Comparison of ENCODE assay signal across 1 cellular context in genomic region chr15:44729394-44729913, GRCh38.
TF ChIP-seq lines count a peak whose summit lies in the region.

No MANE protein-coding gene starts in this region.

TF ChIP-seq in HepG2, 621 proteins besides CTCF, POLR2A, EP300 and RAD21 (continued from another document and continues in another):
- no peak for TF ChIP-seq AKNA (CRISPR knock-in tag; IDR thresholded peaks at IDR 0.05; ENCODE audit: borderline replicate concordance)
- no peak for TF ChIP-seq POLR2AphosphoS2 (IDR thresholded peaks at IDR 0.05; ENCODE audit: low read depth, low read length)
- no peak for TF ChIP-seq ZNF207 (IDR thresholded peaks at IDR 0.05; ENCODE audit: borderline replicate concordance)
- no peak for TF ChIP-seq PPARG (CRISPR knock-in tag; conservative IDR thresholded peaks at IDR 0.05)
- no peak for TF ChIP-seq ERF (CRISPR knock-in tag; IDR thresholded peaks at IDR 0.05)
- TF ChIP-seq ZMYM4 (CRISPR knock-in tag; IDR thresholded peaks at IDR 0.05), result peak; percentile 4; the same call in 1 of the 2 replicates
- TF ChIP-seq BRD4 (CRISPR knock-in tag; IDR thresholded peaks at IDR 0.05), result no peak
- 0 out of 2 replicates have a peak, but pooled peaks have one; percentile 7 for TF ChIP-seq ZC3H4 (CRISPR knock-in tag; IDR thresholded peaks at IDR 0.05; ENCODE audit: borderline replicate concordance)
- TF ChIP-seq FOXP4 (CRISPR knock-in tag; IDR thresholded peaks at IDR 0.05), result no peak
- no peak for TF ChIP-seq FIP1L1 (IDR thresholded peaks at IDR 0.05; ENCODE audit: borderline replicate concordance, insufficient read depth, low read depth, low read length)
- TF ChIP-seq KLF9 (CRISPR knock-in tag; IDR thresholded peaks at IDR 0.05; ENCODE audit: low read depth), result no peak
- TF ChIP-seq HMG20B (CRISPR knock-in tag; conservative IDR thresholded peaks at IDR 0.05), result no peak
- no peak for TF ChIP-seq SNRNP70 (IDR thresholded peaks at IDR 0.05; ENCODE audit: low read depth, low read length)
- no peak for TF ChIP-seq THAP8 (CRISPR knock-in tag; IDR thresholded peaks at IDR 0.05; ENCODE audit: borderline replicate concordance)
- no peak for TF ChIP-seq ZNF407 (CRISPR knock-in tag; IDR thresholded peaks at IDR 0.05; ENCODE audit: not compliant biosample characterization)
- TF ChIP-seq HOMEZ (CRISPR knock-in tag; IDR thresholded peaks at IDR 0.05; ENCODE audit: low read depth), result no peak
- no peak for TF ChIP-seq SP4 (CRISPR knock-in tag; IDR thresholded peaks at IDR 0.05)
- TF ChIP-seq KDM2A (CRISPR knock-in tag; IDR thresholded peaks at IDR 0.05; ENCODE audit: borderline replicate concordance, low read depth), result no peak
- no peak for TF ChIP-seq MYNN (CRISPR knock-in tag; IDR thresholded peaks at IDR 0.05; ENCODE audit: low read depth)
- TF ChIP-seq ZNF343 (CRISPR knock-in tag; IDR thresholded peaks at IDR 0.05), result no peak
- no peak for TF ChIP-seq KLF12 (CRISPR knock-in tag; IDR thresholded peaks at IDR 0.05; ENCODE audit: borderline replicate concordance)
- no peak for TF ChIP-seq ZNF124 (CRISPR knock-in tag; IDR thresholded peaks at IDR 0.05)
- no peak for TF ChIP-seq ZNF460 (CRISPR knock-in tag; IDR thresholded peaks at IDR 0.05; ENCODE audit: borderline replicate concordance)
- TF ChIP-seq HNRNPUL1 (IDR thresholded peaks at IDR 0.05; ENCODE audit: low read depth, low read length), result no peak
- no peak for TF ChIP-seq NR3C1 (CRISPR knock-in tag; IDR thresholded peaks at IDR 0.05)
- no peak for TF ChIP-seq U2AF2 (IDR thresholded peaks at IDR 0.05; ENCODE audit: low read depth, low read length)
- TF ChIP-seq HNF1A (IDR thresholded peaks at IDR 0.05; ENCODE audit: low read depth), result no peak
- TF ChIP-seq HNF1A (CRISPR knock-in tag; IDR thresholded peaks at IDR 0.05; ENCODE audit: borderline replicate concordance), result no peak
- no peak for TF ChIP-seq ZNF484 (CRISPR knock-in tag; IDR thresholded peaks at IDR 0.05; ENCODE audit: borderline replicate concordance, low read depth)
- TF ChIP-seq SRSF9 (IDR thresholded peaks at IDR 0.05; ENCODE audit: borderline replicate concordance, insufficient read depth, low read depth, low read length, poor library complexity, severe bottlenecking), result no peak
- 0 out of 2 replicates have a peak, but pooled peaks have one; percentile 22 for TF ChIP-seq ZNF816 (CRISPR knock-in tag; IDR thresholded peaks at IDR 0.05; ENCODE audit: borderline replicate concordance)
- TF ChIP-seq RCOR2 (CRISPR knock-in tag; IDR thresholded peaks at IDR 0.05), result no peak
- no peak for TF ChIP-seq PAWR (CRISPR knock-in tag; IDR thresholded peaks at IDR 0.05; ENCODE audit: borderline replicate concordance)
- TF ChIP-seq ZNF256 (CRISPR knock-in tag; conservative IDR thresholded peaks at IDR 0.05), result no peak
- no peak for TF ChIP-seq HOXA3 (CRISPR knock-in tag; IDR thresholded peaks at IDR 0.05)
